1 cellular context compared by ENCODE assay signal in the genomic region with DNA sequence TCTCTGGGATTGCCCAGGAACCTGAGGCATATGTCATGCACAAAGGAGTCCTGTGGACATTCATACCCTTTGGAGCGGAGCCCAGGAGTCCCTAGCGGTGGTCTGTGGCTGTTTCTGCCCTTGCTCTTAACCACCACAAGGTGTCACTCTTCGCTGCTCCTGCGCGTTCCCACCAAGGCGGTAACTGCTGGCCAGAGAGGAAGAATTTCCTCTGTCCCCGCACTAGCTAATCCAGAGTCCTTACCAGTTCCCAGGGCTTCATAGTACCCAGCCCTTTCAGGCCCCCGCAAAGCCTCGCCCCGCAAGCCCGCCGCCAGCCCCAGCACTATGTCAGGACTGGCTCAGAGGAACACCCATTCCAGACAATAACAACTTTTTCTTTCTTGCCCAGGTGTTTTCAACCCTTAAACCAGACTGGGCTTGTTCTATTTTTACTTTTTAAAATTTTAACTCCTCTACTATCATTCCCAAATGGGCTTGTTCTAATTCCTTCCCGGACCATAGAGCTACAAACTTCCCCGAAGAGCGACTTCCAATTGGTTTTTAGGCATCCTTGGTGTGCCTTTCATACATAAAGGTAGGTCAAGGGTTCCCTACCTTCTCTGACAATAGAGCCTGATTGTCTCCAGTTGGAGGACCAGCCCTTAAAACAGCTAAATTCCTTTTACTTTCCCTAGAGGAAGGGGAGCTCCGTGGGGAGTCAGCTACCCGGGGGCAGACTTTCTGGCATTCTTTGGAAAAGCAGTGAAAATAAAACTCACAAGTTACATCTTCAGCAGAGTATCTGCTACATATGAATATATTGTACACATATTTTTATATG.
TF ChIP-seq lines count a peak whose summit lies in the region.

No MANE protein-coding gene starts in this region.

TF ChIP-seq in HCT116, 20 proteins besides CTCF, POLR2A, EP300 and RAD21:
- TF ChIP-seq TCF7L2 (IDR thresholded peaks at IDR 0.05; ENCODE audit: borderline replicate concordance, extremely low read depth, insufficient read depth, insufficient read length) (no peak), ZFX (IDR thresholded peaks at IDR 0.05) (no peak), SP1 (IDR thresholded peaks at IDR 0.05; ENCODE audit: low read depth) (no peak), EZH2 (IDR thresholded peaks at IDR 0.05) (no peak), EGR1 (IDR thresholded peaks at IDR 0.05; ENCODE audit: low read depth) (no peak), YY1 (IDR thresholded peaks at IDR 0.05; ENCODE audit: extremely low read depth, insufficient replicate concordance, low read depth, low read length) (no peak), CEBPB (IDR thresholded peaks at IDR 0.05; ENCODE audit: low read depth) (no peak)
- TF ChIP-seq, protein P1, sequence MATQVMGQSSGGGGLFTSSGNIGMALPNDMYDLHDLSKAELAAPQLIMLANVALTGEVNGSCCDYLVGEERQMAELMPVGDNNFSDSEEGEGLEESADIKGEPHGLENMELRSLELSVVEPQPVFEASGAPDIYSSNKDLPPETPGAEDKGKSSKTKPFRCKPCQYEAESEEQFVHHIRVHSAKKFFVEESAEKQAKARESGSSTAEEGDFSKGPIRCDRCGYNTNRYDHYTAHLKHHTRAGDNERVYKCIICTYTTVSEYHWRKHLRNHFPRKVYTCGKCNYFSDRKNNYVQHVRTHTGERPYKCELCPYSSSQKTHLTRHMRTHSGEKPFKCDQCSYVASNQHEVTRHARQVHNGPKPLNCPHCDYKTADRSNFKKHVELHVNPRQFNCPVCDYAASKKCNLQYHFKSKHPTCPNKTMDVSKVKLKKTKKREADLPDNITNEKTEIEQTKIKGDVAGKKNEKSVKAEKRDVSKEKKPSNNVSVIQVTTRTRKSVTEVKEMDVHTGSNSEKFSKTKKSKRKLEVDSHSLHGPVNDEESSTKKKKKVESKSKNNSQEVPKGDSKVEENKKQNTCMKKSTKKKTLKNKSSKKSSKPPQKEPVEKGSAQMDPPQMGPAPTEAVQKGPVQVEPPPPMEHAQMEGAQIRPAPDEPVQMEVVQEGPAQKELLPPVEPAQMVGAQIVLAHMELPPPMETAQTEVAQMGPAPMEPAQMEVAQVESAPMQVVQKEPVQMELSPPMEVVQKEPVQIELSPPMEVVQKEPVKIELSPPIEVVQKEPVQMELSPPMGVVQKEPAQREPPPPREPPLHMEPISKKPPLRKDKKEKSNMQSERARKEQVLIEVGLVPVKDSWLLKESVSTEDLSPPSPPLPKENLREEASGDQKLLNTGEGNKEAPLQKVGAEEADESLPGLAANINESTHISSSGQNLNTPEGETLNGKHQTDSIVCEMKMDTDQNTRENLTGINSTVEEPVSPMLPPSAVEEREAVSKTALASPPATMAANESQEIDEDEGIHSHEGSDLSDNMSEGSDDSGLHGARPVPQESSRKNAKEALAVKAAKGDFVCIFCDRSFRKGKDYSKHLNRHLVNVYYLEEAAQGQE (IDR thresholded peaks at IDR 0.05; ENCODE audit: low read depth), result no peak
